Comparison of ENCODE assay signal across 1 cellular context in genomic region chr6:34671801-34672656, GRCh38.
TF ChIP-seq lines count a peak whose summit lies in the region.

No MANE protein-coding gene starts in this region.

TF ChIP-seq in K562, 482 proteins besides CTCF, POLR2A, EP300 and RAD21 (continued from another document):
- TF ChIP-seq AFF4 (CRISPR knock-in tag; IDR thresholded peaks at IDR 0.05) (no peak), ZBTB49 (CRISPR knock-in tag; IDR thresholded peaks at IDR 0.05; ENCODE audit: borderline replicate concordance) (no peak), CGGBP1 (CRISPR knock-in tag; IDR thresholded peaks at IDR 0.05) (0 out of 2 replicates have a peak, but pooled peaks have one; percentile 59), GATAD2B (IDR thresholded peaks at IDR 0.05; ENCODE audit: borderline replicate concordance) (no peak), ZKSCAN3 (CRISPR knock-in tag; IDR thresholded peaks at IDR 0.05) (no peak), XRCC3 (IDR thresholded peaks at IDR 0.05) (no peak), SRF (CRISPR knock-in tag; IDR thresholded peaks at IDR 0.05) (peak in 1 of 2 experiments; percentile 63; a peak in 2 of 4 replicates), ZNF644 (tag; IDR thresholded peaks at IDR 0.05; ENCODE audit: low read depth) (0 out of 2 replicates have a peak, but pooled peaks have one; percentile 32), ZBTB17 (CRISPR knock-in tag; IDR thresholded peaks at IDR 0.05) (no peak), ZNF224 (CRISPR knock-in tag; IDR thresholded peaks at IDR 0.05) (no peak), GABPB2 (CRISPR knock-in tag; conservative IDR thresholded peaks at IDR 0.05) (no peak), FOXA3 (CRISPR knock-in tag; conservative IDR thresholded peaks at IDR 0.05 in 1 of 2, IDR thresholded peaks at IDR 0.05 in 1 of 2) (no peak), ZNF79 (CRISPR knock-in tag; IDR thresholded peaks at IDR 0.05; ENCODE audit: low read depth) (no peak), ZNF766 (CRISPR knock-in tag; conservative IDR thresholded peaks at IDR 0.05) (peak; percentile 33; the same call in 1 of the 2 replicates), NFRKB (IDR thresholded peaks at IDR 0.05; ENCODE audit: low read depth) (peak; percentile 25; the same call in 1 of the 2 replicates), HNRNPK (IDR thresholded peaks at IDR 0.05; ENCODE audit: low read depth, low read length, poor library complexity, severe bottlenecking) (no peak), JUND (IDR thresholded peaks at IDR 0.05; ENCODE audit: borderline replicate concordance, low read depth, low read length) (peak; percentile 68), JUND (tag; IDR thresholded peaks at IDR 0.05; ENCODE audit: borderline replicate concordance, low read depth, low read length) (no peak; the same call in 2 of the 3 replicates)
TF ChIP-seq in K562: peak in this region for 55.
